24 cellular contexts compared by ENCODE assay signal in the genomic region with DNA sequence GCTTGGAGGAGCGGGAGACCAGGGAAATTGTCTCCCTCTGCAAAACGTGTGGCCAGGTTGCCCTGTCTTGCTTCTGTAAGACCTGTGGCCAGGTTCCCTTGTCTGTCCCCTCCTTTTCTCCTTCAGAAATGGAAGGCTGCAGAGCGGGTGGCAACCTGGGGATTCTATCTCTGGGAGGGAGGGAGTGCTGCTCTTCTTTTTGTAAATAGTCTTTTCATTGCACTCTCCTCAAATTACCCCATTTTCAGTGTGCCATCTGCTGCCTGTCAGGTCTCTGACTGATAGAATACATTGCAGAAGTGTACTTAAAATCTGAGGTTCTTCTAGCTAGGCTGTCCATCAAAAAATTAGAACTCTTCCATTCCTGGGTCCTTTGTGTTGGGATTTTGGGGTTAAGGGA.
"Had no signal": no experiment of that assay in that cellular context is flagged by ENCODE, and none has a peak within 500 bp of the region (broad histone marks: within the 10 kb centered on the region; RNA-seq: fewer than 3 reads in every experiment).

No MANE protein-coding gene starts in this region.

- H3K9me3 ChIP-seq: esophagus squamous epithelium, thoracic aorta, vagina had no signal

- H3K4me1 ChIP-seq: esophagus squamous epithelium, gastroesophageal sphincter, vagina had no signal

- H3K27me3 ChIP-seq: esophagus squamous epithelium, gastroesophageal sphincter, vagina had no signal

- DNase-seq: activated CD4-positive, alpha-beta T cell treated with anti-CD3 and anti-CD28 coated beads for 1 hour; activated naive CD4-positive, alpha-beta T cell; activated T-cell treated with anti-CD3 and anti-CD28 coated beads, Interleukin-2, amount 50 U/mL, for 24 hours; cortex of kidney; endodermal cell; esophagus squamous epithelium; head of caudate nucleus; hypothalamus; left ventricle myocardium superior; mammary epithelial cell; naive thymus-derived CD8-positive, alpha-beta T cell; retina; stimulated activated CD4-positive, alpha-beta T cell treated with anti-CD3 and anti-CD28 coated beads, Interleukin-4, amount 100 ng/mL, for 24 hours; stimulated activated naive CD4-positive, alpha-beta T cell treated with Interleukin-2 at 50 U/mL for 16 hours; WERI-Rb-1 had no signal

- H3K4me3 Mint-ChIP-seq: activated naive CD8-positive, alpha-beta T cell; activated T-cell treated with anti-CD3 and anti-CD28 coated beads, Interleukin-2, amount 50 U/mL, for 24 hours; central memory CD8-positive, alpha-beta T cell; endodermal cell; mesothelial cell of epicardium; naive thymus-derived CD8-positive, alpha-beta T cell; type B pancreatic cell had no signal

- H3K36me3 ChIP-seq: esophagus squamous epithelium, gastroesophageal sphincter, thoracic aorta, vagina, WERI-Rb-1 had no signal

- ATAC-seq: gastroesophageal sphincter; left ventricle myocardium superior; naive thymus-derived CD8-positive, alpha-beta T cell had no signal

- H3K9me3 Mint-ChIP-seq: activated T-helper 2 cell treated with anti-CD3 and anti-CD28 coated beads, Interferon-gamma antibody, Interleukin-2, Interleukin-4, amounts not matched to agents 10 μg/mL and 5 μg/mL and 100 μg/mL, durations not matched to agents 14 hours and 24 hours and 36 hours; central memory CD8-positive, alpha-beta T cell; endodermal cell; type B pancreatic cell had no signal

- H3K4me3 ChIP-seq: esophagus squamous epithelium, gastroesophageal sphincter, thoracic aorta, vagina had no signal

- H3K4me1 Mint-ChIP-seq: central memory CD8-positive, alpha-beta T cell; mesothelial cell of epicardium; naive thymus-derived CD8-positive, alpha-beta T cell had no signal

- H3K27me3 Mint-ChIP-seq: activated naive CD8-positive, alpha-beta T cell; activated T-cell treated with anti-CD3 and anti-CD28 coated beads, Interleukin-2, amount 50 U/mL, for 24 hours; central memory CD8-positive, alpha-beta T cell; naive thymus-derived CD8-positive, alpha-beta T cell had no signal

- H3K27ac ChIP-seq: esophagus squamous epithelium, gastroesophageal sphincter, thoracic aorta, vagina, WERI-Rb-1 had no signal

- H3K36me3 Mint-ChIP-seq: activated naive CD8-positive, alpha-beta T cell; mesothelial cell of epicardium; naive thymus-derived CD8-positive, alpha-beta T cell; type B pancreatic cell had no signal

- H3K27ac Mint-ChIP-seq: activated naive CD8-positive, alpha-beta T cell; activated T-cell treated with anti-CD3 and anti-CD28 coated beads, Interleukin-2, amount 50 U/mL, for 24 hours; activated T-helper 2 cell treated with anti-CD3 and anti-CD28 coated beads, Interferon-gamma antibody, Interleukin-2, Interleukin-4, amounts not matched to agents 10 μg/mL and 5 μg/mL and 100 μg/mL, durations not matched to agents 14 hours and 24 hours and 36 hours; endodermal cell; mesothelial cell of epicardium; naive thymus-derived CD8-positive, alpha-beta T cell; progenitor cell of endocrine pancreas; type B pancreatic cell had no signal
